16 cellular contexts compared by ENCODE assay signal in the genomic region with DNA sequence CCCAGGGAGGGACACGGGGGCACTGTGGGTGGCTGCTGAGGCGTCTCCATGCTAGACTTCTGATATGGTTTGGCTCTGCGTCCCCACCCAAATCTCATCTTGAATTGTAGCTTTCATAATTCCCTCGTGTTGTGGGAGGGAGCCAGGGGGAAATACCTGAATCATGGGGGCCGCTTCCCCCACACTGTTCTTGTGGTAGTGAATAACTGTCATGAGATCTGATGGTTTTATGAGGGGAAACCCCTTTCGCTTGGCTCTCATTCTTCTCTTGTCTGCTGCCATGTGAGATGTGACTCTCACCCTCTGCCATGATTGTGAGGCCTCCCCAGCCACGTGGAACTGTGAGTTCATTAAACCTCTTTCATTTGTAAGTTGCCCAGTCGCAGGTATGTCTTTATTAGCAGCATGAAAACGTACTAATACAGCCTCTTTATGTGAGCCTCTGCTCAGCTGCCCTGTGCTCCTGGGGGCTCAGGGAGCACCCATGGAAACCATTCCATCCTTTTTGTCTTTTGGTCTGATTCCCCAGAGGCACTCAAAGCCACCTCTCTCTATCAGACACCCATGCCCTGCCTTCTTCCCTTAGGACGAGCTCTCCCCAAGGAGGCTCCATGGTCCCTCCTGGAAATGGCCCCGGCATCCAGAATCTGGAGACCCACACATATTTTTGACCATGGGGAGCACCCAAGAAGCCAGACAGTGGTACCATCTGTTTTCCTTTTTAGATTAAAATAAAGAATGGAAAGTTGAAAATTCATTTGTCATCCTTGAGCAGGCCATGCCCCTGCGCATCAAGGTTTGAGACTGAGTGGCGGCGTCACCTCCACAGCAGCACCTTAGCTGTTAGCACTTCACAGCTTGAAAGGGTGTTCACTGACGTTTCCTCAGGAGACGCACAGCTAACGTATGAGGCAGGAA.
DNase-seq lines count a peak whose midpoint lies in the region; ATAC-seq and TF ChIP-seq lines count a peak whose summit lies in the region.
"Had no signal": no experiment of that assay in that cellular context is flagged by ENCODE, and none has a peak within 500 bp of the region (broad histone marks: within the 10 kb centered on the region; RNA-seq: fewer than 3 reads in every experiment).

No MANE protein-coding gene starts in this region.

- H3K27ac Mint-ChIP-seq in activated naive CD4-positive, alpha-beta T cell treated with anti-CD3 and anti-CD28 coated beads for 36 hours, result no peak overlapping the region
- H3K27ac Mint-ChIP-seq in stimulated activated naive CD8-positive, alpha-beta T cell treated with anti-CD3 and anti-CD28 coated beads, Interleukin-15, amount 100 ng/mL, for 72 hours, result no peak overlapping the region
- peak overlapping the region; percentile 5 to 37 (median 9) for H3K27ac Mint-ChIP-seq in nephron

- H3K9me3 Mint-ChIP-seq in activated naive CD4-positive, alpha-beta T cell treated with anti-CD3 and anti-CD28 coated beads for 36 hours, result peaks cover 7% of the 10 kb centered on the region
- H3K9me3 Mint-ChIP-seq in stimulated activated naive CD8-positive, alpha-beta T cell treated with anti-CD3 and anti-CD28 coated beads, Interleukin-15, amount 100 ng/mL, for 72 hours, result peaks cover 15 to 21% of the 10 kb centered on the region in 2 donors
- peaks cover 5% of the 10 kb centered on the region for H3K9me3 Mint-ChIP-seq in nephron

- DNase-seq in activated naive CD4-positive, alpha-beta T cell treated with Interleukin-2 at 50 U/mL for 16 hours, result peak; percentile 11
- DNase-seq in activated naive CD4-positive, alpha-beta T cell treated with anti-CD3 and anti-CD28 coated beads for 36 hours, result no peak
- DNase-seq in stimulated activated naive CD8-positive, alpha-beta T cell treated with anti-CD3 and anti-CD28 coated beads, Interleukin-15, Interleukin-2, amounts not matched to agents 100 U/mL and 50 U/mL, for 24 hours, result peak; percentile 10
- no peak for DNase-seq in stimulated activated naive CD8-positive, alpha-beta T cell treated with anti-CD3 and anti-CD28 coated beads, Interleukin-15, amount 100 ng/mL, for 72 hours
- DNase-seq in activated CD4-positive, CD25-positive, alpha-beta regulatory T cell (lab: John Stamatoyannopoulos, UW), result no peak
- DNase-seq: Caco-2, EL, MG63, NCI-H1092, NCI-H146, NCI-H2081 treated with DMSO at 0.1 percent for 48 hours, NCI-H510A treated with DMSO at 0.1 percent for 48 hours, NCI-H82, PC-3 had no signal

- no peak overlapping the region for H3K4me3 Mint-ChIP-seq in activated naive CD4-positive, alpha-beta T cell treated with anti-CD3 and anti-CD28 coated beads for 36 hours
- H3K4me3 Mint-ChIP-seq in stimulated activated naive CD8-positive, alpha-beta T cell treated with anti-CD3 and anti-CD28 coated beads, Interleukin-15, amount 100 ng/mL, for 72 hours, result no peak overlapping the region
- no peak overlapping the region for H3K4me3 Mint-ChIP-seq in nephron

- peaks cover 2% of the 10 kb centered on the region for H3K27me3 Mint-ChIP-seq in activated naive CD4-positive, alpha-beta T cell treated with anti-CD3 and anti-CD28 coated beads for 36 hours (ENCODE audit: low read depth)
- peaks cover 12% of the 10 kb centered on the region for H3K27me3 Mint-ChIP-seq in stimulated activated naive CD8-positive, alpha-beta T cell treated with anti-CD3 and anti-CD28 coated beads, Interleukin-15, amount 100 ng/mL, for 72 hours
- peaks cover 8% of the 10 kb centered on the region for H3K27me3 Mint-ChIP-seq in nephron (ENCODE audit: low read depth)

- CTCF ChIA-PET in activated naive CD4-positive, alpha-beta T cell treated with anti-CD3 and anti-CD28 coated beads for 36 hours (lab: Charles Lee), result no interaction called here

- intact Hi-C loops in activated naive CD4-positive, alpha-beta T cell treated with anti-CD3 and anti-CD28 coated beads for 36 hours (cut with micrococcal nuclease), result no loop called here

- TF ChIP-seq CTCF in nephron (IDR thresholded peaks at IDR 0.05; ENCODE audit: unreplicated experiment in 3 of 3), result no peak

- H3K36me3 Mint-ChIP-seq in activated naive CD4-positive, alpha-beta T cell treated with anti-CD3 and anti-CD28 coated beads for 36 hours (ENCODE audit: low read depth), result no peaks in the 10 kb centered on the region
- H3K36me3 Mint-ChIP-seq in nephron (ENCODE audit: low read depth), result no peaks in the 10 kb centered on the region

- no peak for ATAC-seq in stimulated activated naive CD8-positive, alpha-beta T cell treated with anti-CD3 and anti-CD28 coated beads, Interleukin-15, Interleukin-2, amounts not matched to agents 100 U/mL and 50 U/mL, for 24 hours
- no peak for ATAC-seq in stimulated activated naive CD8-positive, alpha-beta T cell treated with anti-CD3 and anti-CD28 coated beads, Interleukin-15, amount 100 ng/mL, for 72 hours
- ATAC-seq in HG02973 (IDR thresholded peaks at IDR 0.05; ENCODE audit: unreplicated experiment), result no peak
- ATAC-seq: PC-3 had no signal

- no peaks in the 10 kb centered on the region for H3K4me1 Mint-ChIP-seq in activated naive CD4-positive, alpha-beta T cell treated with anti-CD3 and anti-CD28 coated beads for 36 hours (ENCODE audit: low read depth)
- H3K4me1 Mint-ChIP-seq in stimulated activated naive CD8-positive, alpha-beta T cell treated with anti-CD3 and anti-CD28 coated beads, Interleukin-15, amount 100 ng/mL, for 72 hours, result peaks cover 9% of the 10 kb centered on the region
- peaks cover 17% of the 10 kb centered on the region for H3K4me1 Mint-ChIP-seq in nephron

Comparison
In these comparisons a context has a peak if more than half of its experiments do, and no peak if none do; other contexts are left out.
1. DNase-seq: peak in activated naive CD4-positive, alpha-beta T cell treated with Interleukin-2 at 50 U/mL for 16 hours (single experiment) and stimulated activated naive CD8-positive, alpha-beta T cell treated with anti-CD3 and anti-CD28 coated beads, Interleukin-15, Interleukin-2, amounts not matched to agents 100 U/mL and 50 U/mL, for 24 hours (single experiment); none in activated naive CD4-positive, alpha-beta T cell treated with anti-CD3 and anti-CD28 coated beads for 36 hours (single experiment), stimulated activated naive CD8-positive, alpha-beta T cell treated with anti-CD3 and anti-CD28 coated beads, Interleukin-15, amount 100 ng/mL, for 72 hours (0 of 2) and activated CD4-positive, CD25-positive, alpha-beta regulatory T cell (0 of 4).
2. H3K27ac Mint-ChIP-seq: peak in nephron (3 of 3); none in activated naive CD4-positive, alpha-beta T cell treated with anti-CD3 and anti-CD28 coated beads for 36 hours (single experiment) and stimulated activated naive CD8-positive, alpha-beta T cell treated with anti-CD3 and anti-CD28 coated beads, Interleukin-15, amount 100 ng/mL, for 72 hours (0 of 2).